Comparison of ENCODE assay signal across 32 cellular contexts in genomic region chrX:139213241-139213709, GRCh38.
DNase-seq lines count a peak whose midpoint lies in the region; ATAC-seq, FAIRE-seq and TF ChIP-seq lines count a peak whose summit lies in the region.
"Had no signal": no experiment of that assay in that cellular context is flagged by ENCODE, and none has a peak within 500 bp of the region (broad histone marks: within the 10 kb centered on the region; RNA-seq: fewer than 3 reads in every experiment).

No MANE protein-coding gene starts in this region.

- peak overlapping the region; percentile 82 for H3K27ac Mint-ChIP-seq in neural crest cell (ENCODE audit: unreplicated experiment)
- H3K27ac Mint-ChIP-seq: activated CD4-positive, alpha-beta memory T cell treated with anti-CD3 and anti-CD28 coated beads for 36 hours; activated naive CD4-positive, alpha-beta T cell treated with anti-CD3 and anti-CD28 coated beads, Interleukin-2, amount 50 U/mL, for 24 hours; activated T-helper 17 cell treated with anti-CD3 and anti-CD28 coated beads, Interleukin-2, amount 50 U/mL, for 72 hours; stimulated activated naive CD8-positive, alpha-beta T cell treated with anti-CD3 and anti-CD28 coated beads, Interleukin-15, Interleukin-2, amounts not matched to agents 100 ng/mL and 50 ng/mL, for 24 hours had no signal

- peak overlapping the region; percentile 40; the same call in 1 of the 2 replicates for H3K4me2 ChIP-seq in K562 (ENCODE audit: insufficient read depth, low read length)

- no peaks in the 10 kb centered on the region for H3K79me2 ChIP-seq in K562 (ENCODE audit: control insufficient read depth, insufficient read depth, low read length)

- TF ChIP-seq EP300 in K562 (IDR thresholded peaks at IDR 0.05; ENCODE audit: low read length), result peak; percentile 95

- DNase-seq in A673 (ENCODE audit: low spot score) (peak; percentile 30), K562 (ENCODE audit: extremely low read depth in 1 of 4, low spot score in 3 of 4) (peak; percentile 49 to 92 (median 60)), neural crest cell (ENCODE audit: low read depth, low spot score) (no peak), iPS-NIHi11 (ENCODE audit: low spot score) (no peak), NCI-H2107 treated with DMSO at 0.1 percent for 48 hours (lab: John Stamatoyannopoulos, UW; ENCODE audit: unreplicated experiment) (no peak)
- no peak for DNase-seq in activated CD8-positive, alpha-beta memory T cell treated with anti-CD3 and anti-CD28 coated beads, Interleukin-2, amount 50 U/mL, for 4 hours
- DNase-seq: activated CD4-positive, alpha-beta memory T cell treated with anti-CD3 and anti-CD28 coated beads for 36 hours; activated CD4-positive, CD25-positive, alpha-beta regulatory T cell treated with anti-CD3 and anti-CD28 coated beads, Interleukin-2, amount 50 U/mL, for 72 hours; activated CD8-positive, alpha-beta memory T cell treated with anti-CD3 and anti-CD28 coated beads, Interleukin-2, amount 50 U/mL, for 48 hours; BE2C; DMS79 treated with DMSO at 0.1 percent for 48 hours; effector memory CD4-positive, alpha-beta T cell; foreskin keratinocyte; heart right ventricle; NCI-H1048; NCI-H1694; NCI-H2171; NCI-H524; NK-92 treated with Interleukin-12 subunit alpha and Interleukin-12 subunit beta, amount 100 ng/mL, for 24 hours; nucleus accumbens; SIG-M5; stimulated activated CD4-positive, alpha-beta T cell treated with anti-CD3 and anti-CD28 coated beads, Interleukin-15, amount 100 ng/mL, for 24 hours had no signal

- no peak for TF ChIP-seq RAD21 in K562 (CRISPR knock-in tag; conservative IDR thresholded peaks at IDR 0.05 in 1 of 2, IDR thresholded peaks at IDR 0.05 in 1 of 2)

- H3K9me3 ChIP-seq in A673 (ENCODE audit: low read depth, low read length, poor library complexity, severe bottlenecking) (no peaks in the 10 kb centered on the region), HUES48 (ENCODE audit: control insufficient read depth, insufficient read depth, low read length) (no peaks in the 10 kb centered on the region), K562 (replicated peaks; ENCODE audit: control insufficient read depth, insufficient read depth, low read depth, low read length) (no peaks in the 10 kb centered on the region)
- H3K9me3 ChIP-seq: BE2C, heart right ventricle, vagina had no signal

- H3K9me1 ChIP-seq in K562 (ENCODE audit: control insufficient read depth, insufficient read depth, low read length), result no peaks in the 10 kb centered on the region

- peaks cover 2% of the 10 kb centered on the region for H3K27me3 ChIP-seq in A673 (replicated peaks; ENCODE audit: insufficient read depth, low read depth, low read length, poor library complexity)
- H3K27me3 ChIP-seq in HUES48 (ENCODE audit: control insufficient read depth, insufficient read depth, low read length), result peaks cover 56% of the 10 kb centered on the region
- no peaks in the 10 kb centered on the region for H3K27me3 ChIP-seq in K562 (ENCODE audit: control insufficient read depth in 2 of 2, insufficient read depth in 2 of 2, low read length in 2 of 2)
- H3K27me3 ChIP-seq: BE2C, foreskin keratinocyte, vagina had no signal

- no peaks in the 10 kb centered on the region for H3K9me3 Mint-ChIP-seq in neural crest cell
- H3K9me3 Mint-ChIP-seq: activated CD4-positive, alpha-beta memory T cell treated with anti-CD3 and anti-CD28 coated beads for 36 hours; activated naive CD4-positive, alpha-beta T cell treated with anti-CD3 and anti-CD28 coated beads, Interleukin-2, amount 50 U/mL, for 24 hours; activated T-helper 17 cell treated with anti-CD3 and anti-CD28 coated beads, Interleukin-2, amount 50 U/mL, for 72 hours; stimulated activated naive CD8-positive, alpha-beta T cell treated with anti-CD3 and anti-CD28 coated beads, Interleukin-15, Interleukin-2, amounts not matched to agents 100 ng/mL and 50 ng/mL, for 24 hours had no signal

- intact Hi-C loops in A673 (cut with micrococcal nuclease; ENCODE audit: unreplicated experiment) (no loop called here), K562 (cut with micrococcal nuclease) (no loop called here)

- BruUV-seq in A673 (replicated peaks; lab: Mats Ljungman, UMichigan), result no TSS peak
- no TSS peak for BruUV-seq in K562 (replicated peaks; lab: Mats Ljungman, UMichigan)

- peaks cover 33% of the 10 kb centered on the region for H3K4me1 Mint-ChIP-seq in neural crest cell
- H3K4me1 Mint-ChIP-seq: activated naive CD4-positive, alpha-beta T cell treated with anti-CD3 and anti-CD28 coated beads, Interleukin-2, amount 50 U/mL, for 24 hours; activated T-helper 17 cell treated with anti-CD3 and anti-CD28 coated beads, Interleukin-2, amount 50 U/mL, for 72 hours had no signal

- H3K36me3 ChIP-seq in A673 (ENCODE audit: insufficient read depth, low read length, poor library complexity, severe bottlenecking), result no peaks in the 10 kb centered on the region
- H3K36me3 ChIP-seq in HUES48 (ENCODE audit: control insufficient read depth, insufficient read depth, low read length), result no peaks in the 10 kb centered on the region
- no peaks in the 10 kb centered on the region; the same call in 2 of the 3 replicates for H3K36me3 ChIP-seq in K562 (ENCODE audit: control insufficient read depth, insufficient read depth, low read length)
- H3K36me3 ChIP-seq: BE2C, heart right ventricle, vagina had no signal

- H3K9ac ChIP-seq in HUES48 (ENCODE audit: low read depth, low read length) (no peak overlapping the region), K562 (ENCODE audit: insufficient read depth in 1 of 2, low read depth in 2 of 2, low read length in 2 of 2) (peak overlapping the region; percentile 38 to 68; a peak in 3 of 4 replicates)

- no peak overlapping the region for H3K4me3 ChIP-seq in A673 (ENCODE audit: low read depth, low read length, poor library complexity, severe bottlenecking)
- no peak overlapping the region for H3K4me3 ChIP-seq in HUES48 (ENCODE audit: low read depth, low read length)
- H3K4me3 ChIP-seq in K562, result no peak overlapping the region
- H3K4me3 ChIP-seq: heart right ventricle, vagina had no signal

- CTCF ChIA-PET in A673 (lab: Charles Lee) (no interaction called here), K562 (lab: Yijun Ruan, JAX; ENCODE audit: low intra/inter-chr PET ratio) (no interaction called here)

- no peaks in the 10 kb centered on the region for H3K36me3 Mint-ChIP-seq in neural crest cell (ENCODE audit: low read depth)
- H3K36me3 Mint-ChIP-seq: activated CD4-positive, alpha-beta memory T cell treated with anti-CD3 and anti-CD28 coated beads for 36 hours; activated naive CD4-positive, alpha-beta T cell treated with anti-CD3 and anti-CD28 coated beads, Interleukin-2, amount 50 U/mL, for 24 hours had no signal

- no peaks in the 10 kb centered on the region for H3K4me1 ChIP-seq in A673 (ENCODE audit: insufficient read depth, low read length, poor library complexity, severe bottlenecking)
- H3K4me1 ChIP-seq in HUES48 (ENCODE audit: control insufficient read depth, insufficient read depth, low read length), result peaks cover 13% of the 10 kb centered on the region
- H3K4me1 ChIP-seq in K562 (replicated peaks in 1 of 2; ENCODE audit: control insufficient read depth in 2 of 2, insufficient read depth in 2 of 2, low read length in 2 of 2), result peaks cover 0 to 49% of the 10 kb centered on the region in 2 experiments; a peak in 4 of 5 replicates
- H3K4me1 ChIP-seq: BE2C, foreskin keratinocyte, heart right ventricle, vagina had no signal

- POLR2A ChIA-PET in A673 (lab: Charles Lee; ENCODE audit: low non-redundant PET) (no interaction called here), K562 (lab: Yijun Ruan, JAX) (interaction anchor here (0.7 to 3.8 kb wide), 8 partner anchors 10 to 46 kb away, joined by 3 to 14 read pairs (median 3); no protein-coding TSS in a partner anchor)

- H3K27ac ChIP-seq in A673 (ENCODE audit: low read depth, low read length, poor library complexity, severe bottlenecking) (no peak overlapping the region), HUES48 (ENCODE audit: low read depth, low read length) (peak overlapping the region; percentile 26), K562 (ENCODE audit: extremely low read depth, low read depth, low read length) (peak overlapping the region; percentile 96)
- H3K27ac ChIP-seq: foreskin keratinocyte, vagina had no signal

- peak overlapping the region; percentile 97 for H2AFZ ChIP-seq in K562 (ENCODE audit: low read depth, low read length)

- H4K20me1 ChIP-seq in K562 (replicated peaks; ENCODE audit: control insufficient read depth, insufficient read depth, low read length), result no peaks in the 10 kb centered on the region

- no peak overlapping the region for H3K4me3 Mint-ChIP-seq in neural crest cell
- H3K4me3 Mint-ChIP-seq: activated CD4-positive, alpha-beta memory T cell treated with anti-CD3 and anti-CD28 coated beads for 36 hours; activated naive CD4-positive, alpha-beta T cell treated with anti-CD3 and anti-CD28 coated beads, Interleukin-2, amount 50 U/mL, for 24 hours; activated T-helper 17 cell treated with anti-CD3 and anti-CD28 coated beads, Interleukin-2, amount 50 U/mL, for 72 hours; stimulated activated naive CD8-positive, alpha-beta T cell treated with anti-CD3 and anti-CD28 coated beads, Interleukin-15, Interleukin-2, amounts not matched to agents 100 ng/mL and 50 ng/mL, for 24 hours had no signal

- peaks cover 2% of the 10 kb centered on the region for H3K27me3 Mint-ChIP-seq in neural crest cell (ENCODE audit: low read depth)

- no peak for TF ChIP-seq CTCF in A673 (conservative IDR thresholded peaks at IDR 0.05; ENCODE audit: low read depth, low read length)
- TF ChIP-seq CTCF in K562 (IDR thresholded peaks at IDR 0.05 in 2 of 3, conservative IDR thresholded peaks at IDR 0.05 in 1 of 3; ENCODE audit: insufficient read depth in 2 of 3, low read depth in 1 of 3, low read length in 3 of 3), result no peak
- no peak for TF ChIP-seq CTCF in neural crest cell (conservative IDR thresholded peaks at IDR 0.05)

- peak; percentile 98 for FAIRE-seq in K562 (lab: Jason Lieb, UNC)
- FAIRE-seq: bronchial epithelial cell, GM18507 had no signal

- ATAC-seq in K562, result peak; percentile 87
- ATAC-seq in GM19455 (IDR thresholded peaks at IDR 0.05; ENCODE audit: unreplicated experiment), result no peak
- ATAC-seq: activated T-helper 17 cell treated with anti-CD3 and anti-CD28 coated beads, Interleukin-2, amount 50 U/mL, for 72 hours; esophagus mucosa; foreskin keratinocyte; heart right ventricle; Panc1 had no signal

- peak; percentile 49 for TF ChIP-seq POLR2A in K562 (conservative IDR thresholded peaks at IDR 0.05)

- in situ Hi-C loops in K562 (cut with MboI), result no loop called here

- 3% methylated on average over 3 of the region's 3 CpGs for WGBS in K562 (ENCODE audit: insufficient coverage, low coverage, missing lambda C conversion rate)

TF ChIP-seq in K562, 482 proteins besides CTCF, POLR2A, EP300 and RAD21 (continues in another document):
- TF ChIP-seq HIVEP1 (CRISPR knock-in tag; IDR thresholded peaks at IDR 0.05) (no peak), HLTF (IDR thresholded peaks at IDR 0.05) (no peak), ZNF384 (IDR thresholded peaks at IDR 0.05; ENCODE audit: low read depth, low read length) (no peak), DIDO1 (tag; IDR thresholded peaks at IDR 0.05; ENCODE audit: low read depth) (no peak), ZNF668 (CRISPR knock-in tag; IDR thresholded peaks at IDR 0.05) (no peak), HDAC3 (IDR thresholded peaks at IDR 0.05; ENCODE audit: borderline replicate concordance, partially characterized antibody) (peak; percentile 80)

Comparison
In these comparisons a context has a peak if more than half of its experiments do, and no peak if none do; other contexts are left out.
1. DNase-seq: peak in A673 (single experiment) and K562 (4 of 4); none in neural crest cell (single experiment), activated CD8-positive, alpha-beta memory T cell treated with anti-CD3 and anti-CD28 coated beads, Interleukin-2, amount 50 U/mL, for 4 hours (single experiment), iPS-NIHi11 (single experiment) and NCI-H2107 treated with DMSO at 0.1 percent for 48 hours (single experiment).